Comparison of ENCODE assay signal across 8 cellular contexts in the genomic region with DNA sequence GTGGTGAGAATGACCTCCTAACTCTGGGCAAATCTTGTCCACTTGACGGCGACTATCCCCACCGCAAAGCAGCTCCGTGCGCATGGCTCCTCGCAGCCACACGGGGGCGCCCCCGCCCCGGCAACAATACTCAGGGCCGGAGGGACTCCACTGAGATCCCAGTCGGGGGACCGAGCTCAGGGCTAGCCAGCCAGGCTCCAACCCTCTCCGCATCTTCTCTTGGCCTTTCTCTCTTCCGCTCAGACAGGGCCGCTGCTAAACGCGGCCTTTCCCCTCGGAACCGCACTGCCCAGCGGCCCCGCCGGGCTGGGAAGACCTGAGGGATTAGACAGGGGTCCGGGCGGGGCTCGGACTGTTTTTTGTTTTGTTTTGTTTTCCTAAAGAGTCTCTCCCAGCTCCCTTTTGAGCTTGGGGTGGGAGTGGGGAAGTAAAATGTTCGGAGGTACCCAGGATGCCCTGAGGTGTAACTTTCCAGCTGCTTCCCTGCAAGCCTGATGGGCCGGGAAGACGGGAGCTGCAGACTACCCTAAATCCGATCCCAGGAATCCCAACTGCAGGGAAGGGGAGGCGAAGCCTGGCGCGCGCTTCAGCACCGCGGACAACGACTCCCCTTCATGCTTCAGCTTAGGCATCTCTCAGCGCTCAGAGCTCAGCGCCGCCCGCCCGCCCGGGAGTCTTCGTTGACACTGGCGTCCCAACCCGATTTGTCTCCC. TPM values are rescaled to one million over a fixed set of nuclear protein-coding genes. Genes with fewer than 3 reads are reported as not detected.
A peak's percentile ranks its signal among the peaks of the same experiment; 100 is the strongest.
DNase-seq lines count a peak whose midpoint lies in the region; ATAC-seq and TF ChIP-seq lines count a peak whose summit lies in the region.

No MANE protein-coding gene starts in this region.

- intact Hi-C loops in activated B cell treated with CpG ODN at 0.5 μM for 24 hours (cut with micrococcal nuclease) (loop anchor here (1.0 to 5.0 kb wide), 8 partner anchors 48 to 661 kb away; partner anchors contain the start of genes ACTR1A, HPS6 and SUFU), spleen (cut with DNase I; ENCODE audit: low total_unique reads) (loop anchor here (5.0 kb wide), 2 partner anchors 171 to 231 kb away; no protein-coding TSS in a partner anchor)

- H3K36me3 Mint-ChIP-seq in activated B cell treated with CpG ODN at 0.5 μM for 24 hours (ENCODE audit: low read depth), result peaks cover 9% of the 10 kb centered on the region

- 4 to 17% (median 4%) methylated on average over 35 to 46 of the region's 46 CpGs for WGBS in spleen, 5 donors

- peaks cover 0 to 10% (median 6%) of the 10 kb centered on the region in 6 donors for H3K36me3 ChIP-seq in spleen

- ATAC-seq in HG02943 (IDR thresholded peaks at IDR 0.05; ENCODE audit: low read depth, unreplicated experiment) (peak; percentile 60), activated B cell treated with CpG ODN at 0.5 μM for 24 hours (ENCODE audit: low read depth) (peak; percentile 64)

- peak; percentile 17 for DNase-seq in NCI-H2029 (lab: John Stamatoyannopoulos, UW)
- no peak for DNase-seq in NCI-H2029 treated with DMSO at 0.1 percent for 48 hours (lab: John Stamatoyannopoulos, UW)
- DNase-seq in NCI-H2107 treated with DMSO at 0.1 percent for 48 hours (lab: John Stamatoyannopoulos, UW; ENCODE audit: unreplicated experiment), result peak; percentile 35
- peak; percentile 80 for DNase-seq in activated B cell treated with CpG ODN at 0.5 μM for 24 hours
- DNase-seq in caudate nucleus (lab: John Stamatoyannopoulos, UW), result peak in 57 of 61 donors; percentile 28 to 86 (median 68)
- peak; percentile 86 for DNase-seq in iris pigment epithelial cell (ENCODE audit: low read depth)
- DNase-seq in spleen, result peak; percentile 96

- TF ChIP-seq POLR2A in spleen (IDR thresholded peaks at IDR 0.05), result no peak

- peaks cover 60% of the 10 kb centered on the region for H3K4me1 Mint-ChIP-seq in activated B cell treated with CpG ODN at 0.5 μM for 24 hours

- peaks cover 26 to 92% (median 56%) of the 10 kb centered on the region in 6 donors for H3K4me1 ChIP-seq in spleen

- H3K27ac ChIP-seq in caudate nucleus (ENCODE audit: low read depth, low read length) (peak overlapping the region; percentile 41), spleen (peak overlapping the region in 2 of 8 donors; percentile 3 to 22)

- H3K27ac Mint-ChIP-seq in activated B cell treated with CpG ODN at 0.5 μM for 24 hours, result peak overlapping the region; percentile 77

- CTCF ChIA-PET in activated B cell treated with CpG ODN at 0.5 μM for 24 hours (lab: Charles Lee), result interaction anchor here (0.6 to 12.5 kb wide), 47 partner anchors 8 to 707 kb away, joined by 3 to 372 read pairs (median 5); partner anchors contain the start of genes ARMH3, HPS6, NPM3 and OGA

- no peaks in the 10 kb centered on the region for H3K9me3 ChIP-seq in spleen

- H3K27me3 ChIP-seq in spleen (replicated peaks in 1 of 7), result peaks cover 0 to 7% (median 0%) of the 10 kb centered on the region in 7 donors

- H3K9me3 Mint-ChIP-seq in activated B cell treated with CpG ODN at 0.5 μM for 24 hours, result no peaks in the 10 kb centered on the region

- peak overlapping the region; percentile 88 for H3K4me3 Mint-ChIP-seq in activated B cell treated with CpG ODN at 0.5 μM for 24 hours

- peak overlapping the region in 7 of 8 donors; percentile 36 to 71 (median 47) for H3K4me3 ChIP-seq in spleen

- TF ChIP-seq CTCF in activated B cell treated with CpG ODN at 0.5 μM for 24 hours (IDR thresholded peaks at IDR 0.05) (no peak), spleen (IDR thresholded peaks at IDR 0.05 in 8 of 11, conservative IDR thresholded peaks at IDR 0.05 in 3 of 11) (peak; percentile 88 to 98 (median 95))

- POLR2A ChIA-PET in activated B cell treated with CpG ODN at 0.5 μM for 24 hours (lab: Charles Lee), result interaction anchor here (0.6 to 5.2 kb wide), 17 partner anchors 10 to 800 kb away, joined by 3 to 100 read pairs (median 5); partner anchors contain the start of gene OGA

- no peaks in the 10 kb centered on the region for H3K27me3 Mint-ChIP-seq in activated B cell treated with CpG ODN at 0.5 μM for 24 hours

RNA-seq across cellular contexts. Expression of gene KCNIP2, which starts 2.7 kb away (rescaled TPM):
- 7.0 and 7.1 TPM in 2 replicates for total RNA-seq in activated B cell treated with CpG ODN at 0.5 μM for 24 hours
- total RNA-seq in spleen, result 1 to 10 TPM; 4.2 to 8.6 (median 6.5) TPM
- polyA plus RNA-seq in spleen, result 1 to 10 TPM in 2 of 3 donors, under 1 TPM in 1; 1.00 to 1.7 (median 1.3) TPM

RNA-seq across cellular contexts. Expression of gene OGA, which starts 22.7 kb away (rescaled TPM):
- total RNA-seq in activated B cell treated with CpG ODN at 0.5 μM for 24 hours (209 and 271 TPM in 2 replicates), spleen (100 to 1,000 TPM; 143 to 234 (median 172) TPM)
- polyA plus RNA-seq in spleen, result 10 to 100 TPM; 65.7 to 87.0 (median 68.3) TPM

RNA-seq across cellular contexts. Expression of gene NPM3, which starts 57.7 kb away (rescaled TPM):
- total RNA-seq in activated B cell treated with CpG ODN at 0.5 μM for 24 hours, result 48.1 and 60.7 TPM in 2 replicates
- 10 to 100 TPM; 16.8 to 46.9 (median 24.6) TPM for total RNA-seq in spleen
- 10 to 100 TPM; 33.5 to 54.6 (median 44.2) TPM for polyA plus RNA-seq in spleen
